Comparison of ENCODE assay signal across 8 cellular contexts in the genomic region with DNA sequence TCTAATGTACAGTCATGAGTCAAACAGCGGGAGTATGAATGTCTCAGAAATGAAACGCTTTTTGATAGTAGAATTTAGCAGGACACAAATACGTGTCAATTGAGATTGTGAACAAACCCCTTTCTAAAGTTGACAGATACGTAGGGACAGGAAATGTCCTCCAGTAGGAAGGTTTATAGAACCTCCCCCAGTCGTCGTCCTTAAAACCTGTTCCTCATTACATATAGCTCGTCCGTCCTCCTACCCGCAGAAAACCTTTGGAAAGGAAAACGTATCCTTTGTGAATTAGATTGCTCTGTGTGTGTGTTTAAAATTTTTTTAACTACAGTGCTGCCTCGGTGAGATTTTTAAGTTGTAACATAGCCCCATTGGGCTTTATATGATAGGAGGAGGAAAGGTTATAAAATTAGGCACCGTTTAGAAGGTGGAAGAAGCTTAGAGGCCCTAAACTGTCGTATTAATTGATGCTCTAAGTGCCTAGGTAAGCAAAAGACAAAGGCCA. TPM values are rescaled to one million over a fixed set of nuclear protein-coding genes. Genes with fewer than 3 reads are reported as not detected.
A peak's percentile ranks its signal among the peaks of the same experiment; 100 is the strongest.
DNase-seq lines count a peak whose midpoint lies in the region; ATAC-seq and TF ChIP-seq lines count a peak whose summit lies in the region.

No MANE protein-coding gene starts in this region.

- peak overlapping the region; percentile 99; the same call in 1 of the 2 replicates for H3K14ac ChIP-seq in H9 (ENCODE audit: insufficient read depth, low read length)

- H4K20me1 ChIP-seq in H9 (ENCODE audit: control insufficient read depth, insufficient read depth, insufficient read length), result no peaks in the 10 kb centered on the region

- H2BK20ac ChIP-seq in H9 (ENCODE audit: low read depth, low read length, poor library complexity, severe bottlenecking), result no peak overlapping the region

- no peak overlapping the region for H2BK12ac ChIP-seq in H9 (ENCODE audit: insufficient read length, low read depth, low read length)

- no peak overlapping the region for H4K5ac ChIP-seq in H9 (ENCODE audit: insufficient read length, low read depth, low read length)

- no peak overlapping the region for H2AK5ac ChIP-seq in H9 (ENCODE audit: insufficient read length, low read length)

- no peaks in the 10 kb centered on the region for H3K79me1 ChIP-seq in H9 (ENCODE audit: insufficient read depth, low read depth, low read length, poor library complexity, severe bottlenecking)

- H3K23ac ChIP-seq in H9 (ENCODE audit: insufficient read length, low read depth, low read length), result no peak overlapping the region

- H3K18ac ChIP-seq in H9 (ENCODE audit: insufficient read length, low read depth, low read length), result peak overlapping the region; percentile 98

- H4K91ac ChIP-seq in H9 (ENCODE audit: insufficient read length, low read depth, low read length), result no peak overlapping the region

- H3K4ac ChIP-seq in H9 (ENCODE audit: low read depth, low read length), result no peak overlapping the region; the same call in 1 of the 2 replicates

- no peaks in the 10 kb centered on the region; a peak in 2 of 5 replicates for H3K9me3 Mint-ChIP-seq in H9
- H3K9me3 Mint-ChIP-seq in activated T-helper 2 cell treated with anti-CD3 and anti-CD28 coated beads, Interferon-gamma antibody, Interleukin-2, Interleukin-4, amounts not matched to agents 10 μg/mL and 5 μg/mL and 100 μg/mL, durations not matched to agents 14 hours and 24 hours and 36 hours, result no peaks in the 10 kb centered on the region

- H3K23me2 ChIP-seq in H9 (ENCODE audit: insufficient read length, low read depth, low read length, poor library complexity, severe bottlenecking), result peaks cover 21% of the 10 kb centered on the region

- H3K27me3 Mint-ChIP-seq in H9 (ENCODE audit: low read depth), result no peaks in the 10 kb centered on the region
- peaks cover 7% of the 10 kb centered on the region for H3K27me3 Mint-ChIP-seq in activated T-helper 2 cell treated with anti-CD3 and anti-CD28 coated beads, Interferon-gamma antibody, Interleukin-2, Interleukin-4, amounts not matched to agents 10 μg/mL and 5 μg/mL and 100 μg/mL, durations not matched to agents 14 hours and 24 hours and 36 hours (ENCODE audit: low read depth)

- intact Hi-C loops in activated T-helper 2 cell treated with anti-CD3 and anti-CD28 coated beads, Interferon-gamma antibody, Interleukin-2, Interleukin-4, amounts not matched to agents 10 μg/mL and 5 μg/mL and 100 μg/mL, durations not matched to agents 14 hours and 24 hours and 36 hours (cut with micrococcal nuclease), result loop anchor here (1.0 to 10.0 kb wide), 3 partner anchors 107 to 877 kb away; a partner anchor contains a TSS
- intact Hi-C loops in posterior cingulate gyrus (cut with DNase I), result loop anchor here (5.0 to 10.0 kb wide), 2 partner anchors 195 to 608 kb away; a partner anchor contains a TSS

- H2AFZ ChIP-seq in H9 (ENCODE audit: low read length), result no peak overlapping the region

- no peaks in the 10 kb centered on the region for H3K9me3 ChIP-seq in H9 (ENCODE audit: control insufficient read depth, low read depth, low read length)
- H3K9me3 ChIP-seq in suprapubic skin, result no peaks in the 10 kb centered on the region

- peak overlapping the region; percentile 60 for H3K4me3 ChIP-seq in AG04449 (ENCODE audit: low read depth, low read length)
- peak overlapping the region; percentile 81 for H3K4me3 ChIP-seq in suprapubic skin

- no peak overlapping the region for H3T11ph ChIP-seq in H9 (ENCODE audit: low read length)

- peaks cover 60 to 62% of the 10 kb centered on the region in 2 experiments for H3K4me1 Mint-ChIP-seq in H9
- peaks cover 54% of the 10 kb centered on the region for H3K4me1 Mint-ChIP-seq in activated T-helper 2 cell treated with anti-CD3 and anti-CD28 coated beads, Interferon-gamma antibody, Interleukin-2, Interleukin-4, amounts not matched to agents 10 μg/mL and 5 μg/mL and 100 μg/mL, durations not matched to agents 14 hours and 24 hours and 36 hours (ENCODE audit: low read depth)

- no peak for TF ChIP-seq POLR2A in suprapubic skin (IDR thresholded peaks at IDR 0.05)

- H2BK15ac ChIP-seq in H9 (ENCODE audit: low read depth, low read length), result no peak overlapping the region

- POLR2A ChIA-PET in AG04449 (lab: Yijun Ruan, JAX), result interaction anchor here (1.7 kb wide), 1 partner anchor 107 kb away, joined by 5 read pairs; a partner anchor contains a TSS

- no peak overlapping the region for H2BK120ac ChIP-seq in H9 (ENCODE audit: low read depth, low read length, poor library complexity, severe bottlenecking)

- TF ChIP-seq CTCF in AG04449 (IDR thresholded peaks at IDR 0.05; ENCODE audit: insufficient read depth, low read length, missing control alignments), result no peak
- no peak for TF ChIP-seq CTCF in H9 (conservative IDR thresholded peaks at IDR 0.05)
- TF ChIP-seq CTCF in suprapubic skin (IDR thresholded peaks at IDR 0.05), result no peak
- no peak for TF ChIP-seq CTCF in omental fat pad (IDR thresholded peaks at IDR 0.05)

- H3K27ac Mint-ChIP-seq in H9, result peak overlapping the region; percentile 94 to 99 (median 98)
- peak overlapping the region; percentile 99 for H3K27ac Mint-ChIP-seq in activated T-helper 2 cell treated with anti-CD3 and anti-CD28 coated beads, Interferon-gamma antibody, Interleukin-2, Interleukin-4, amounts not matched to agents 10 μg/mL and 5 μg/mL and 100 μg/mL, durations not matched to agents 14 hours and 24 hours and 36 hours

- no CpG with 5 or more reads among the region's 13 CpGs for WGBS in H9 (ENCODE audit: extremely low coverage, insufficient read length, low lambda C conversion rate)
- WGBS in suprapubic skin, result 33% methylated on average over 13 of the region's 13 CpGs

- DNase-seq in AG04449 (ENCODE audit: low read depth, low spot score) (no peak), H9 (no peak), inferior parietal cortex (ENCODE audit: extremely low spot score) (peak; percentile 45), suprapubic skin (ENCODE audit: low spot score in 2 of 2) (no peak), posterior cingulate gyrus (no peak), omental fat pad (ENCODE audit: low spot score) (no peak)
- no peak for DNase-seq in activated T-helper 2 cell treated with anti-CD3 and anti-CD28 coated beads, Interferon-gamma antibody, Interleukin-2, Interleukin-4, amounts not matched to agents 10 μg/mL and 5 μg/mL and 100 μg/mL, durations not matched to agents 14 hours and 24 hours and 36 hours (ENCODE audit: low spot score)

- H3K36me3 ChIP-seq in suprapubic skin, result no peaks in the 10 kb centered on the region

- no peak overlapping the region for H3K56ac ChIP-seq in H9 (ENCODE audit: insufficient read length, low read depth, low read length)

- H2BK5ac ChIP-seq in H9 (ENCODE audit: insufficient read length, low read length), result no peak overlapping the region

- no peaks in the 10 kb centered on the region for H3K27me3 ChIP-seq in H9 (ENCODE audit: insufficient read depth, low read length)
- H3K27me3 ChIP-seq in suprapubic skin, result no peaks in the 10 kb centered on the region

- H3K4me1 ChIP-seq in H9 (ENCODE audit: insufficient read depth, low read length) (peaks cover 5% of the 10 kb centered on the region; the same call in 1 of the 2 replicates), suprapubic skin (peaks cover 56% of the 10 kb centered on the region)

- no peak overlapping the region for H4K8ac ChIP-seq in H9 (replicated peaks; ENCODE audit: insufficient read length, low read depth, low read length)

- no peak for TF ChIP-seq EP300 in suprapubic skin (IDR thresholded peaks at IDR 0.05)

- peak overlapping the region; percentile 80 for H3K9ac ChIP-seq in H9 (ENCODE audit: extremely low read depth, insufficient read length, low read length)

- H3K79me2 ChIP-seq in H9 (ENCODE audit: insufficient read depth, low read length), result peaks cover 5% of the 10 kb centered on the region; the same call in 1 of the 2 replicates

- peak overlapping the region; percentile 86 to 95 for H3K4me3 Mint-ChIP-seq in H9
- peak overlapping the region; percentile 97 for H3K4me3 Mint-ChIP-seq in activated T-helper 2 cell treated with anti-CD3 and anti-CD28 coated beads, Interferon-gamma antibody, Interleukin-2, Interleukin-4, amounts not matched to agents 10 μg/mL and 5 μg/mL and 100 μg/mL, durations not matched to agents 14 hours and 24 hours and 36 hours (ENCODE audit: low read depth)

- CTCF ChIA-PET in AG04449 (lab: Yijun Ruan, JAX), result interaction anchor here (1.2 kb wide), 1 partner anchor 22 kb away, joined by 3 read pairs; no protein-coding TSS in a partner anchor

- peak overlapping the region; percentile 72 for H3K4me2 ChIP-seq in H9 (ENCODE audit: insufficient read depth, insufficient read length, low read length)

- H3K36me3 Mint-ChIP-seq in H9 (ENCODE audit: insufficient read depth in 1 of 3, low read depth in 3 of 3), result peaks cover 14 to 41% (median 39%) of the 10 kb centered on the region in 3 experiments; a peak in 6 of 7 replicates
- H3K36me3 Mint-ChIP-seq in activated T-helper 2 cell treated with anti-CD3 and anti-CD28 coated beads, Interferon-gamma antibody, Interleukin-2, Interleukin-4, amounts not matched to agents 10 μg/mL and 5 μg/mL and 100 μg/mL, durations not matched to agents 14 hours and 24 hours and 36 hours (ENCODE audit: low read depth), result peaks cover 59% of the 10 kb centered on the region

- ATAC-seq in omental fat pad (ENCODE audit: low FRiP score), result no peak
- no peak for ATAC-seq in HG03095 (IDR thresholded peaks at IDR 0.05; ENCODE audit: unreplicated experiment)

- H3K27ac ChIP-seq in H9 (ENCODE audit: insufficient read length, low read depth, low read length), result peak overlapping the region; percentile 52
- peak overlapping the region; percentile 87 for H3K27ac ChIP-seq in suprapubic skin

RNA-seq across cellular contexts. Expression of a gene that starts 4.1 kb away (rescaled TPM):
- total RNA-seq in H9 (2021) (130 and 142 TPM in 2 replicates), suprapubic skin (100 to 1,000 TPM in 2 of 4 donors, 10 to 100 TPM in 2; 73.0 to 119 (median 94.6) TPM), omental fat pad (100 to 1,000 TPM in 1 of 4 donors, 10 to 100 TPM in 3; 72.8 to 114 (median 85.6) TPM)
- total RNA-seq in activated T-helper 2 cell treated with anti-CD3 and anti-CD28 coated beads, Interferon-gamma antibody, Interleukin-2, Interleukin-4, amounts not matched to agents 10 μg/mL and 5 μg/mL and 100 μg/mL, durations not matched to agents 14 hours and 24 hours and 36 hours, result 63.9 and 70.2 TPM in 2 replicates
